In the genomic region with DNA sequence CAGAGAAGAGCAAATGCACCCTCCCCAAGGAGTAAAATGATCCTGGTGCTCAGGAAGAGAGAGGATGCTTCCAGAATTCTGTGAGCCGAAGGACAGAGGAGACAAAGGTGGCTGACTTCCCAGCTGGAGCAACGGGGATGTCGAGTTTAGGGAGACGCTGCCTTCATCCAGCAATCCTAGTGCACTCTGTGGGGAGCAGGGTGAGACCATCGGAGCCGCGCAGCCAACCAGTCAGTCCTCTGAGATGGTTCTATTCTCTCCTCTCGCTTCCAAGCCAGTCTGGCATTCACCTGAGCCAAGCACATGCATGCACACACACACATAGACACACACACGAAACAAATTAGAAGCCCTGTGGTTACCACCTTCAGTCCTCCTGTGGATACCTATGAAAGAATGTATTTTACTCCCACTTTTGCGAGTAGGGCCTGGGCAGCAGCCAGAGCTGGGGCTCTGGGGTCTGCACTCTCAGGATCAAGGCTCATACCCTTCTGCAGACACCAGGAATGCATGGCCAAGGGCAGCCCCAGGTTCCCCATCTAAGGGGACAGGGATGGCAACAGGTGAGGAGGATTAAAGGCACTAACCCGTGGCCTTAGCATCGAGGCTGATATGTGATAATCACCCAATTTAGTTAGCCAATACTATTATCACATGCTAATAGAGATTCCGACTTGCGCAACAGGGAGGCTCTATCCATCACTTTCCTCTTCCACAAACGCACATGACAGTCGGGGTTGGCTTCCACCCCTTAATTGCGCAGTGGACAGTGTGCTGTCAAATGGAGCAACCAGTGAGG, we compare ENCODE assay signal across 17 cellular contexts.
"Had no signal": no experiment of that assay in that cellular context is flagged by ENCODE, and none has a peak within 500 bp of the region (broad histone marks: within the 10 kb centered on the region; RNA-seq: fewer than 3 reads in every experiment).

No MANE protein-coding gene starts in this region.

- H3K27ac Mint-ChIP-seq: activated naive CD4-positive, alpha-beta T cell treated with anti-CD3 and anti-CD28 coated beads, Interleukin-2, amount 10 ng/mL, durations not matched to agents 7 days and 5 days; naive thymus-derived CD8-positive, alpha-beta T cell; T-helper 2 cell treated with Interferon-gamma antibody and Interleukin-4, amounts not matched to agents 5 μg/mL and 100 μg/mL, for 36 hours had no signal

- FAIRE-seq: astrocyte, colon had no signal

- H3K4me3 Mint-ChIP-seq: activated naive CD4-positive, alpha-beta T cell treated with anti-CD3 and anti-CD28 coated beads, Interleukin-2, amount 10 ng/mL, durations not matched to agents 7 days and 5 days; T-helper 2 cell treated with Interferon-gamma antibody and Interleukin-4, amounts not matched to agents 5 μg/mL and 100 μg/mL, for 36 hours had no signal

- H3K9me3 ChIP-seq: left ventricle myocardium inferior, psoas muscle, right lobe of liver, thyroid gland, uterus had no signal

- H3K36me3 ChIP-seq: cardiac muscle cell, left ventricle myocardium inferior, right lobe of liver, thyroid gland, uterus had no signal

- H3K4me3 ChIP-seq: hepatocyte, psoas muscle, right lobe of liver, thyroid gland, uterus had no signal

- H3K9me3 Mint-ChIP-seq: activated naive CD4-positive, alpha-beta T cell treated with anti-CD3 and anti-CD28 coated beads, Interleukin-2, amount 10 ng/mL, durations not matched to agents 7 days and 5 days; naive thymus-derived CD8-positive, alpha-beta T cell; T-helper 2 cell treated with Interferon-gamma antibody and Interleukin-4, amounts not matched to agents 5 μg/mL and 100 μg/mL, for 36 hours had no signal

- H3K27me3 ChIP-seq: right lobe of liver, thyroid gland had no signal

- DNase-seq: activated CD4-positive, alpha-beta T cell treated with anti-CD3 and anti-CD28 coated beads, Interleukin-2, amount 50 U/mL, for 1 hour; activated naive CD4-positive, alpha-beta T cell treated with anti-CD3 and anti-CD28 coated beads, Interleukin-2, amount 10 ng/mL, durations not matched to agents 7 days and 5 days; activated T-cell treated with anti-CD3 and anti-CD28 coated beads, Interleukin-2, amount 50 U/mL, for 1 hour; left ventricle myocardium inferior; naive thymus-derived CD8-positive, alpha-beta T cell; psoas muscle; stimulated activated CD4-positive, alpha-beta T cell treated with anti-CD3 and anti-CD28 coated beads, Interleukin-1b, Interleukin-23, amount 100 ng/mL, for 48 hours; SW 1271; thyroid gland; uterus had no signal

- ATAC-seq: esophagus mucosa; naive thymus-derived CD8-positive, alpha-beta T cell; psoas muscle; right lobe of liver had no signal

- H3K36me3 Mint-ChIP-seq: activated naive CD4-positive, alpha-beta T cell treated with anti-CD3 and anti-CD28 coated beads, Interleukin-2, amount 10 ng/mL, durations not matched to agents 7 days and 5 days had no signal

- H3K4me1 Mint-ChIP-seq: activated naive CD4-positive, alpha-beta T cell treated with anti-CD3 and anti-CD28 coated beads, Interleukin-2, amount 10 ng/mL, durations not matched to agents 7 days and 5 days had no signal
